In the genomic region with DNA sequence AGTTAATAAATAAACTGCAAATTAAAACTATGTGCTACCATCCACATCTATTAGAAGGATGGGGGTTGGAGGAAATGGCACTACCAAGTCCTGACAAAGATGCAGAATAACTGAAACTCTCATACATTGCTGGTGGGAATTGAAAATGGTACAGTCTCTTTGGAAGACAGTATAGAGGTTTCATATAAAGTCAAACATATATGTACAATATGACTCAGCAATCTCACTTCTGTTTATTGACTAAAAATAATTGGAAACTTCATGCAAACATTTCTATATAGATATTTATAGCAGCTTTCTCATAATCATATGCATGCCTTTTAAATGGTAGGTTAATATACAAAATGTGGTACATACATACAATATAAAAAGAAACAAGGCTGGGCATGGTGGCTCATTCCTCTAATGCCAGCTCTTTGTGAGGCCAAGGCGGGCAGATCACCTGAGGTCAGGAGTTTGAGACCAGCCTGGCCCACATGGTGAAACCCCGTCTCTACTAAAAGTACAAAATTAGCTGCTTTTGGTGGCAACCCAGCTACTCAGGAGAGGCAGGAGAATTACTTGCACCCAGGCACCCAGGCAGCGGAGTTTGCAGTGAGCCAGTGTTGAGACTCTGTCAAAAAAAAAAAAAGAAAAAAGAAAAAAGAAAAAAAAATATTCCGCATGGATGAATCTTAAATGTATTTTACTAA, we compare ENCODE assay signal across 17 cellular contexts.
DNase-seq lines count a peak whose midpoint lies in the region; ATAC-seq and TF ChIP-seq lines count a peak whose summit lies in the region.
"Had no signal": no experiment of that assay in that cellular context is flagged by ENCODE, and none has a peak within 500 bp of the region (broad histone marks: within the 10 kb centered on the region; RNA-seq: fewer than 3 reads in every experiment).

No MANE protein-coding gene starts in this region.

- no peak for TF ChIP-seq CTCF in GM12865 (IDR thresholded peaks at IDR 0.05; ENCODE audit: insufficient read depth, low read depth, low read length, missing control alignments)

- no peak overlapping the region for H3K4me3 ChIP-seq in GM12865 (ENCODE audit: low read depth, low read length)
- H3K4me3 ChIP-seq: A549, transverse colon had no signal

- intact Hi-C loops in activated CD4-positive, alpha-beta T cell treated with anti-CD3 and anti-CD28 coated beads, Interleukin-2, amount 10 ng/mL, durations not matched to agents 24 days and 14 days (cut with micrococcal nuclease): no loop called here
- intact Hi-C loops in posterior cingulate gyrus (cut with DNase I): no loop called here

- H3K36me3 Mint-ChIP-seq in activated CD4-positive, alpha-beta T cell treated with anti-CD3 and anti-CD28 coated beads, Interleukin-2, amount 10 ng/mL, durations not matched to agents 24 days and 14 days (ENCODE audit: low read depth): no peaks in the 10 kb centered on the region
- H3K36me3 Mint-ChIP-seq: natural killer cell treated with Interleukin-12 subunit alpha and Interleukin-12 subunit beta and Interleukin-15 and Interleukin-18, amount 100 ng/mL, for 72 hours; WTC11 had no signal

- H3K4me1 Mint-ChIP-seq in activated CD4-positive, alpha-beta T cell treated with anti-CD3 and anti-CD28 coated beads, Interleukin-2, amount 10 ng/mL, durations not matched to agents 24 days and 14 days: no peaks in the 10 kb centered on the region
- H3K4me1 Mint-ChIP-seq: WTC11 had no signal

- no peak for TF ChIP-seq POLR2A in erythroblast (IDR thresholded peaks at IDR 0.05; ENCODE audit: low read length)

- H3K27me3 Mint-ChIP-seq in activated CD4-positive, alpha-beta T cell treated with anti-CD3 and anti-CD28 coated beads, Interleukin-2, amount 10 ng/mL, durations not matched to agents 24 days and 14 days: no peaks in the 10 kb centered on the region

- H3K4me3 Mint-ChIP-seq in activated CD4-positive, alpha-beta T cell treated with anti-CD3 and anti-CD28 coated beads, Interleukin-2, amount 10 ng/mL, durations not matched to agents 24 days and 14 days: no peak overlapping the region
- H3K4me3 Mint-ChIP-seq: natural killer cell treated with Interleukin-12 subunit alpha and Interleukin-12 subunit beta and Interleukin-15 and Interleukin-18, amount 100 ng/mL, for 72 hours; WTC11 had no signal

- ATAC-seq in GM19372 (IDR thresholded peaks at IDR 0.05; ENCODE audit: low read depth, unreplicated experiment) (peak; percentile 82), HG02623 (IDR thresholded peaks at IDR 0.05; ENCODE audit: unreplicated experiment) (peak; percentile 98), HG03175 (IDR thresholded peaks at IDR 0.05; ENCODE audit: unreplicated experiment) (peak; percentile 100)
- ATAC-seq: A549; left colon; natural killer cell treated with Interleukin-12 subunit alpha and Interleukin-12 subunit beta and Interleukin-15 and Interleukin-18, amount 100 ng/mL, for 72 hours; WTC11 had no signal

- H3K9me3 Mint-ChIP-seq in activated CD4-positive, alpha-beta T cell treated with anti-CD3 and anti-CD28 coated beads, Interleukin-2, amount 10 ng/mL, durations not matched to agents 24 days and 14 days: no peaks in the 10 kb centered on the region
- H3K9me3 Mint-ChIP-seq: WTC11 had no signal

- H3K27ac Mint-ChIP-seq in activated CD4-positive, alpha-beta T cell treated with anti-CD3 and anti-CD28 coated beads, Interleukin-2, amount 10 ng/mL, durations not matched to agents 24 days and 14 days: no peak overlapping the region
- H3K27ac Mint-ChIP-seq: natural killer cell treated with Interleukin-12 subunit alpha and Interleukin-12 subunit beta and Interleukin-15 and Interleukin-18, amount 100 ng/mL, for 72 hours; WTC11 had no signal

- DNase-seq in GM12865 (ENCODE audit: low read depth) (peak; percentile 67), erythroblast (lab: John Stamatoyannopoulos, UW) (no peak), AG20443 (ENCODE audit: low spot score) (no peak), posterior cingulate gyrus (no peak)
- DNase-seq in activated CD4-positive, alpha-beta T cell treated with anti-CD3 and anti-CD28 coated beads, Interleukin-2, amount 10 ng/mL, durations not matched to agents 24 days and 14 days: no peak
- DNase-seq: Calu3, glutamatergic neuron, left colon, NCI-H1417, NCI-H748 treated with DMSO at 0.1 percent for 48 hours, transverse colon had no signal
